20 cellular contexts compared by ENCODE assay signal in genomic region chr13:43273362-43273761, GRCh38.
DNase-seq lines count a peak whose midpoint lies in the region; ATAC-seq and TF ChIP-seq lines count a peak whose summit lies in the region.
"Had no signal": no experiment of that assay in that cellular context is flagged by ENCODE, and none has a peak within 500 bp of the region (broad histone marks: within the 10 kb centered on the region; RNA-seq: fewer than 3 reads in every experiment).

No MANE protein-coding gene starts in this region.

- no peaks in the 10 kb centered on the region for H3K4me1 Mint-ChIP-seq in naive thymus-derived CD4-positive, alpha-beta T cell
- H3K4me1 Mint-ChIP-seq in glutamatergic neuron (ENCODE audit: low read depth, unreplicated experiment), result peaks cover 21% of the 10 kb centered on the region
- H3K4me1 Mint-ChIP-seq: activated naive CD4-positive, alpha-beta T cell treated with anti-CD3 and anti-CD28 coated beads, Interleukin-2, amount 50 U/mL, for 24 hours; CD4-positive, CD25-positive, alpha-beta regulatory T cell; stimulated activated naive CD8-positive, alpha-beta T cell treated with anti-CD3 and anti-CD28 coated beads, Interleukin-15, amount 100 ng/mL, for 72 hours had no signal

- BruUV-seq in PC-3 (replicated peaks; lab: Mats Ljungman, UMichigan), result no TSS peak

- H3F3A ChIP-seq in PC-3 (ENCODE audit: low read length, unreplicated experiment), result no peaks in the 10 kb centered on the region

- no peaks in the 10 kb centered on the region for H4K20me1 ChIP-seq in PC-3 (ENCODE audit: low read length)

- no peaks in the 10 kb centered on the region for H3K9me2 ChIP-seq in PC-3 (replicated peaks; ENCODE audit: low read length)

- DNase-seq in A172 (ENCODE audit: low spot score) (peak; percentile 71), EL (peak; percentile 79), PC-3 (peak; percentile 16), esophagus muscularis mucosa (ENCODE audit: extremely low spot score) (peak; percentile 50), activated gamma-delta T cell (lab: John Stamatoyannopoulos, UW) (no peak), NCI-H2196 (lab: John Stamatoyannopoulos, UW; ENCODE audit: unreplicated experiment) (no peak), glutamatergic neuron (no peak)
- no peak for DNase-seq in naive thymus-derived CD4-positive, alpha-beta T cell
- DNase-seq: activated CD4-positive, alpha-beta T cell treated with anti-CD3 and anti-CD28 coated beads for 4 hours; CD4-positive, CD25-positive, alpha-beta regulatory T cell; hippocampal formation; NCI-H1436 treated with DMSO at 0.1 percent for 48 hours; NCI-H2171; spleen; stimulated activated CD4-positive, alpha-beta T cell treated with anti-CD3 and anti-CD28 coated beads, Interleukin-4, amount 100 ng/mL, for 4 hours; stimulated activated naive CD8-positive, alpha-beta T cell treated with anti-CD3 and anti-CD28 coated beads, Interleukin-15, amount 100 ng/mL, for 72 hours had no signal

- H3K9me3 ChIP-seq in PC-3 (ENCODE audit: low read length) (no peaks in the 10 kb centered on the region), esophagus muscularis mucosa (no peaks in the 10 kb centered on the region)
- H3K9me3 ChIP-seq in naive thymus-derived CD4-positive, alpha-beta T cell (ENCODE audit: control insufficient read depth in 2 of 3, low read length in 3 of 3), result no peaks in the 10 kb centered on the region
- H3K9me3 ChIP-seq: spleen, tibial nerve had no signal

- no peak overlapping the region for H3K9ac ChIP-seq in PC-3 (ENCODE audit: low read length)

- H3K36me3 ChIP-seq in PC-3 (ENCODE audit: low read depth, low read length) (no peaks in the 10 kb centered on the region), esophagus muscularis mucosa (no peaks in the 10 kb centered on the region)
- no peaks in the 10 kb centered on the region for H3K36me3 ChIP-seq in naive thymus-derived CD4-positive, alpha-beta T cell (ENCODE audit: control insufficient read depth in 2 of 3, insufficient read depth in 3 of 3, low read length in 3 of 3)
- H3K36me3 ChIP-seq: spleen, tibial nerve had no signal

- H2AFZ ChIP-seq in PC-3 (ENCODE audit: low read length), result no peak overlapping the region

- peaks cover 0 to 4% (median 0%) of the 10 kb centered on the region in 11 donors for H3K9me3 Mint-ChIP-seq in naive thymus-derived CD4-positive, alpha-beta T cell
- peaks cover 2% of the 10 kb centered on the region for H3K9me3 Mint-ChIP-seq in glutamatergic neuron (ENCODE audit: unreplicated experiment)
- H3K9me3 Mint-ChIP-seq: activated naive CD4-positive, alpha-beta T cell treated with anti-CD3 and anti-CD28 coated beads, Interleukin-2, amount 50 U/mL, for 24 hours; CD4-positive, CD25-positive, alpha-beta regulatory T cell; endodermal cell; stimulated activated naive CD8-positive, alpha-beta T cell treated with anti-CD3 and anti-CD28 coated beads, Interleukin-15, amount 100 ng/mL, for 72 hours had no signal

- no peaks in the 10 kb centered on the region for H3K79me2 ChIP-seq in PC-3 (ENCODE audit: low read length)

- no peaks in the 10 kb centered on the region for H3K27me3 ChIP-seq in PC-3 (ENCODE audit: low read length)
- no peaks in the 10 kb centered on the region for H3K27me3 ChIP-seq in esophagus muscularis mucosa
- H3K27me3 ChIP-seq in naive thymus-derived CD4-positive, alpha-beta T cell (ENCODE audit: control insufficient read depth in 2 of 2, insufficient read depth in 2 of 2, low read length in 2 of 2), result no peaks in the 10 kb centered on the region
- H3K27me3 ChIP-seq: spleen, tibial nerve had no signal

- TF ChIP-seq CTCF in PC-3 (conservative IDR thresholded peaks at IDR 0.05; ENCODE audit: low read depth, low read length) (no peak), esophagus muscularis mucosa (IDR thresholded peaks at IDR 0.05) (no peak), glutamatergic neuron (IDR thresholded peaks at IDR 0.05; ENCODE audit: partially characterized antibody, unreplicated experiment) (no peak)

- WGBS in esophagus muscularis mucosa, result 98% methylated on average over 2 of the region's 2 CpGs

- H3K27ac Mint-ChIP-seq in naive thymus-derived CD4-positive, alpha-beta T cell, result no peak overlapping the region
- H3K27ac Mint-ChIP-seq in glutamatergic neuron (ENCODE audit: unreplicated experiment), result no peak overlapping the region
- H3K27ac Mint-ChIP-seq: activated naive CD4-positive, alpha-beta T cell treated with anti-CD3 and anti-CD28 coated beads, Interleukin-2, amount 50 U/mL, for 24 hours; CD4-positive, CD25-positive, alpha-beta regulatory T cell; endodermal cell; stimulated activated naive CD8-positive, alpha-beta T cell treated with anti-CD3 and anti-CD28 coated beads, Interleukin-15, amount 100 ng/mL, for 72 hours had no signal

- no peak for ATAC-seq in PC-3
- ATAC-seq in naive thymus-derived CD4-positive, alpha-beta T cell, result no peak
- ATAC-seq: stimulated activated naive CD8-positive, alpha-beta T cell treated with anti-CD3 and anti-CD28 coated beads, Interleukin-15, amount 100 ng/mL, for 72 hours had no signal

- no peak for TF ChIP-seq POLR2A in esophagus muscularis mucosa (IDR thresholded peaks at IDR 0.05; ENCODE audit: low read depth)

- intact Hi-C loops in PC-3 (cut with micrococcal nuclease) (no loop called here), esophagus muscularis mucosa (cut with DNase I) (no loop called here)
- intact Hi-C loops in naive thymus-derived CD4-positive, alpha-beta T cell (cut with micrococcal nuclease), result no loop called here

- no peak for TF ChIP-seq EP300 in esophagus muscularis mucosa (IDR thresholded peaks at IDR 0.05)

- POLR2A ChIA-PET in PC-3 (lab: Charles Lee; ENCODE audit: unreplicated experiment), result no interaction called here
- POLR2A ChIA-PET in naive thymus-derived CD4-positive, alpha-beta T cell (lab: Charles Lee), result no interaction called here

- H3K4me3 ChIP-seq in PC-3 (ENCODE audit: low read length) (no peak overlapping the region), esophagus muscularis mucosa (no peak overlapping the region)
- H3K4me3 ChIP-seq in naive thymus-derived CD4-positive, alpha-beta T cell (ENCODE audit: low read length), result no peak overlapping the region
- H3K4me3 ChIP-seq: lung, spleen, tibial nerve had no signal

- H3K27ac ChIP-seq in PC-3 (ENCODE audit: low read length), result no peak overlapping the region
- peak overlapping the region in 2 of 4 donors; percentile 23 to 28 for H3K27ac ChIP-seq in esophagus muscularis mucosa (replicated peaks in 1 of 4)
- H3K27ac ChIP-seq in naive thymus-derived CD4-positive, alpha-beta T cell (ENCODE audit: low read depth, low read length), result no peak overlapping the region
- H3K27ac ChIP-seq: spleen, tibial nerve had no signal

- no peaks in the 10 kb centered on the region for H3K36me3 Mint-ChIP-seq in naive thymus-derived CD4-positive, alpha-beta T cell
- H3K36me3 Mint-ChIP-seq in glutamatergic neuron (ENCODE audit: unreplicated experiment), result no peaks in the 10 kb centered on the region
- H3K36me3 Mint-ChIP-seq: activated naive CD4-positive, alpha-beta T cell treated with anti-CD3 and anti-CD28 coated beads, Interleukin-2, amount 50 U/mL, for 24 hours; CD4-positive, CD25-positive, alpha-beta regulatory T cell had no signal

- no peak overlapping the region for H3K4me2 ChIP-seq in PC-3 (ENCODE audit: low read length)

- H3K4me1 ChIP-seq in PC-3 (ENCODE audit: insufficient read depth, low read length) (peaks cover 26% of the 10 kb centered on the region), esophagus muscularis mucosa (peaks cover 20 to 44% (median 35%) of the 10 kb centered on the region in 4 donors)
- no peaks in the 10 kb centered on the region for H3K4me1 ChIP-seq in naive thymus-derived CD4-positive, alpha-beta T cell (ENCODE audit: control insufficient read depth in 2 of 2, insufficient read depth in 2 of 2, low read length in 2 of 2)
- H3K4me1 ChIP-seq: spleen, tibial nerve had no signal

- no peak overlapping the region for H3K4me3 Mint-ChIP-seq in naive thymus-derived CD4-positive, alpha-beta T cell
- H3K4me3 Mint-ChIP-seq in glutamatergic neuron (ENCODE audit: unreplicated experiment), result no peak overlapping the region
- H3K4me3 Mint-ChIP-seq: activated naive CD4-positive, alpha-beta T cell treated with anti-CD3 and anti-CD28 coated beads, Interleukin-2, amount 50 U/mL, for 24 hours; CD4-positive, CD25-positive, alpha-beta regulatory T cell; endodermal cell; stimulated activated naive CD8-positive, alpha-beta T cell treated with anti-CD3 and anti-CD28 coated beads, Interleukin-15, amount 100 ng/mL, for 72 hours had no signal

- CTCF ChIA-PET in PC-3 (lab: Charles Lee), result no interaction called here
- CTCF ChIA-PET in naive thymus-derived CD4-positive, alpha-beta T cell (lab: Charles Lee), result no interaction called here

- peaks cover 9 to 26% (median 12%) of the 10 kb centered on the region in 5 donors for H3K27me3 Mint-ChIP-seq in naive thymus-derived CD4-positive, alpha-beta T cell
- H3K27me3 Mint-ChIP-seq in glutamatergic neuron (ENCODE audit: unreplicated experiment), result no peaks in the 10 kb centered on the region
- H3K27me3 Mint-ChIP-seq: stimulated activated naive CD8-positive, alpha-beta T cell treated with anti-CD3 and anti-CD28 coated beads, Interleukin-15, amount 100 ng/mL, for 72 hours had no signal

Comparison
In these comparisons a context has a peak if more than half of its experiments do, and no peak if none do; other contexts are left out.
1. DNase-seq: peak in A172 (single experiment), EL (single experiment), PC-3 (single experiment) and esophagus muscularis mucosa (single experiment); none in activated gamma-delta T cell (single experiment), naive thymus-derived CD4-positive, alpha-beta T cell (0 of 9), NCI-H2196 (single experiment) and glutamatergic neuron (single experiment).